ENCODE assay signal across 12 cellular contexts in the genomic region with DNA sequence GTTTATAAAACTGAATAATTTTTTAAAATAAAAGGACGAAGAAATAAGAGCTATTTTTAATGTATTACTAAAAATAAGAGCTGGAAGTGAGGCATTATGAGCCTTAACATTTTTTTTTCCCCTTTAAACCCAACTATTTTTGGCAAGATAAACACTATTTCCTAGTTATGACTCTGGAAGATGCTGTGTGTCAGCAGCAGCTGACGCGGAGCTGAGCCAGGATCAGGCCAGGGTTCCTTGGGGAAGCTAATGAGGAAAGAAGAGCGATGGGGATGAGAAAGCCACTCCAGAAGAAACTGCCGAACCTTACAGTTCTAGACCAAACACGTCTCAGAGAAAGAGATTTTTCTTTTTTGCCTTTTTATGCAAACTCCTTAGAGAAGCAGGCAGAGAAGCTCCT.
DNase-seq lines count a peak whose midpoint lies in the region; ATAC-seq and TF ChIP-seq lines count a peak whose summit lies in the region.
"Had no signal": no experiment of that assay in that cellular context is flagged by ENCODE, and none has a peak within 500 bp of the region (broad histone marks: within the 10 kb centered on the region; RNA-seq: fewer than 3 reads in every experiment).

No MANE protein-coding gene starts in this region.

- ATAC-seq in psoas muscle: peak in 1 of 4 donors; percentile 44
- ATAC-seq: foreskin keratinocyte had no signal

- TF ChIP-seq CTCF in coronary artery (IDR thresholded peaks at IDR 0.05) (no peak), right atrium auricular region (IDR thresholded peaks at IDR 0.05) (no peak), psoas muscle (IDR thresholded peaks at IDR 0.05) (no peak), GM13977 (IDR thresholded peaks at IDR 0.05; ENCODE audit: extremely low read depth, insufficient read depth, missing control alignments) (no peak)

- H3K9me3 ChIP-seq in right atrium auricular region (no peaks in the 10 kb centered on the region), psoas muscle (no peaks in the 10 kb centered on the region)
- H3K9me3 ChIP-seq: BLaER1, Peyer's patch had no signal

- peak overlapping the region; percentile 47 to 48 for H3K27ac ChIP-seq in coronary artery
- peak overlapping the region; percentile 26 to 63 for H3K27ac ChIP-seq in right atrium auricular region
- H3K27ac ChIP-seq in psoas muscle: no peak overlapping the region
- H3K27ac ChIP-seq in urinary bladder (ENCODE audit: low read depth): peak overlapping the region; percentile 25
- H3K27ac ChIP-seq: BLaER1, foreskin keratinocyte had no signal

- 46 to 60% (median 49%) methylated on average over 6 of the region's 6 CpGs for WGBS in psoas muscle, 3 donors
- WGBS in urinary bladder: 52% methylated on average over 6 of the region's 6 CpGs

- peaks cover 0 to 32% of the 10 kb centered on the region in 2 donors for H3K4me1 ChIP-seq in right atrium auricular region
- H3K4me1 ChIP-seq in psoas muscle: no peaks in the 10 kb centered on the region
- peaks cover 2% of the 10 kb centered on the region for H3K4me1 ChIP-seq in urinary bladder (ENCODE audit: insufficient read depth)
- H3K4me1 ChIP-seq: foreskin keratinocyte had no signal

- in situ Hi-C loops in GM13977 (cut with MboI; ENCODE audit: low pct_unique_long_range_greater_than_20kb, low sequenced_read_pairs, unreplicated experiment): no loop called here

- H3K36me3 ChIP-seq in right atrium auricular region (no peaks in the 10 kb centered on the region), psoas muscle (ENCODE audit: insufficient read depth in 1 of 2, low read depth in 1 of 2) (no peaks in the 10 kb centered on the region), urinary bladder (ENCODE audit: insufficient read depth) (no peaks in the 10 kb centered on the region)

- H3K4me3 ChIP-seq in coronary artery (peak overlapping the region; percentile 31), right atrium auricular region (no peak overlapping the region), psoas muscle (no peak overlapping the region), urinary bladder (ENCODE audit: low read depth, low read length) (no peak overlapping the region)
- H3K4me3 ChIP-seq: BLaER1, Peyer's patch had no signal

- peak; percentile 81 for DNase-seq in coronary artery (ENCODE audit: low spot score)
- DNase-seq in right atrium auricular region (ENCODE audit: low spot score): peak; percentile 81
- peak; percentile 73 to 85 for DNase-seq in psoas muscle
- DNase-seq in COLO829 (ENCODE audit: low spot score): no peak
- DNase-seq in GM13977 (ENCODE audit: low spot score): no peak
- no peak for DNase-seq in NOMO-1 (lab: John Stamatoyannopoulos, UW; ENCODE audit: unreplicated experiment in 2 of 2)
- DNase-seq: foreskin keratinocyte, midbrain, NCI-H748 treated with DMSO at 0.1 percent for 48 hours had no signal

- intact Hi-C loops in psoas muscle (cut with DNase I): no loop called here

- H3K27me3 ChIP-seq in right atrium auricular region: no peaks in the 10 kb centered on the region
- no peaks in the 10 kb centered on the region for H3K27me3 ChIP-seq in psoas muscle (ENCODE audit: insufficient read depth in 3 of 3, low read length in 2 of 3)
- H3K27me3 ChIP-seq: BLaER1, foreskin keratinocyte, Peyer's patch had no signal

Comparison
In these comparisons a context has a peak if more than half of its experiments do, and no peak if none do; other contexts are left out.
1. DNase-seq: peak in coronary artery (single experiment), right atrium auricular region (single experiment) and psoas muscle (2 of 2); none in COLO829 (single experiment), GM13977 (single experiment) and NOMO-1 (0 of 2).